In the genomic region with DNA sequence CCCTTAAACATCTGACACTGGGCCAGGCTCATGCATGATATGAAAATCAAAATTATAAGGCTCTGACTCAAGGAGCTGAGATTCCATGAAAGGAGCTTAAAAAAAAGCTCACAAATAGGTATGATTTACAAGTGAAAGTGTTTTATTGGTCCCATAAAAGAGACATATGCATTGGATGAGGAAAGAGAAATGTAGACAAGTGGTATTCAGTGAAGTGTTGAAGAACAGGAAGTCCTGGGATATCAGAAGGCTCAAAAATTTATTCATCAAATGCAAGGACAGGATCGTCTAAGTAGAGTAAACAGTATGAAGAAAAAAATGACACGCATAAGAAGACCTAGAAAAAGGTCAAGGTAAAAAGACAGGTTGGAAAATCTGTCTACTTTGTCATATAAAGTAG, we compare ENCODE assay signal across 29 cellular contexts.
"Had no signal": no experiment of that assay in that cellular context is flagged by ENCODE, and none has a peak within 500 bp of the region (broad histone marks: within the 10 kb centered on the region; RNA-seq: fewer than 3 reads in every experiment).

No MANE protein-coding gene starts in this region.

- H3K79me2 ChIP-seq: hepatocyte, parathyroid adenoma had no signal

- H3K4me1 ChIP-seq: colonic mucosa, gastrocnemius medialis, lower lobe of right lung, neural progenitor cell, parathyroid adenoma, right lobe of liver, suprapubic skin, upper lobe of right lung, uterus had no signal

- H3K27me3 Mint-ChIP-seq: dendritic cell treated with granulocyte-macrophage colony-stimulating factor and Interleukin-4, amounts not matched to agents 40 ng/mL and 50 ng/mL, for 4 days; progenitor cell of endocrine pancreas; stimulated activated naive CD8-positive, alpha-beta T cell treated with anti-CD3 and anti-CD28 coated beads, Interleukin-15, amount 100 ng/mL, for 72 hours had no signal

- H2AFZ ChIP-seq: hepatocyte, neural progenitor cell, parathyroid adenoma had no signal

- H3K4me2 ChIP-seq: hepatocyte, neural progenitor cell, smooth muscle cell had no signal

- H3K9me3 ChIP-seq: colonic mucosa, gastrocnemius medialis, heart left ventricle, lower lobe of right lung, right lobe of liver, suprapubic skin, transverse colon, upper lobe of right lung, uterus had no signal

- H3K27ac Mint-ChIP-seq: dendritic cell treated with granulocyte-macrophage colony-stimulating factor and Interleukin-4, amounts not matched to agents 40 ng/mL and 50 ng/mL, for 4 days; endodermal cell; nephron; neural progenitor cell; progenitor cell of endocrine pancreas; stimulated activated naive CD8-positive, alpha-beta T cell treated with anti-CD3 and anti-CD28 coated beads, Interleukin-15, amount 100 ng/mL, for 72 hours had no signal

- H3K27ac ChIP-seq: colonic mucosa, epithelial cell of prostate, gastrocnemius medialis, heart left ventricle, hepatocyte, lower lobe of right lung, neural progenitor cell, parathyroid adenoma, right lobe of liver, suprapubic skin, transverse colon, upper lobe of right lung, uterus had no signal

- H3K27me3 ChIP-seq: colonic mucosa, gastrocnemius medialis, heart left ventricle, hepatocyte, neural progenitor cell, right lobe of liver, suprapubic skin, transverse colon, upper lobe of right lung, uterus had no signal

- H3K4me1 Mint-ChIP-seq: nephron, neural progenitor cell had no signal

- ATAC-seq: esophagus mucosa; gastrocnemius medialis; heart left ventricle; left ventricle myocardium superior; lower lobe of right lung; right lobe of liver; stimulated activated naive CD8-positive, alpha-beta T cell treated with anti-CD3 and anti-CD28 coated beads, Interleukin-15, amount 100 ng/mL, for 72 hours; upper lobe of right lung had no signal

- H3K9me3 Mint-ChIP-seq: dendritic cell treated with granulocyte-macrophage colony-stimulating factor and Interleukin-4, amounts not matched to agents 40 ng/mL and 50 ng/mL, for 4 days; endodermal cell; nephron; neural progenitor cell; stimulated activated naive CD8-positive, alpha-beta T cell treated with anti-CD3 and anti-CD28 coated beads, Interleukin-15, amount 100 ng/mL, for 72 hours had no signal

- H3K9ac ChIP-seq: neural progenitor cell, parathyroid adenoma had no signal

- H3K4me3 Mint-ChIP-seq: dendritic cell treated with granulocyte-macrophage colony-stimulating factor and Interleukin-4, amounts not matched to agents 40 ng/mL and 50 ng/mL, for 4 days; endodermal cell; nephron; neural progenitor cell; stimulated activated naive CD8-positive, alpha-beta T cell treated with anti-CD3 and anti-CD28 coated beads, Interleukin-15, amount 100 ng/mL, for 72 hours had no signal

- DNase-seq: colonic mucosa; effector CD8-positive, alpha-beta T cell; endodermal cell; foreskin fibroblast; gastrocnemius medialis; heart left ventricle; kidney glomerular epithelial cell; left ventricle myocardium superior; lower lobe of right lung; right lobe of liver; stimulated activated CD4-positive, alpha-beta T cell treated with anti-CD3 and anti-CD28 coated beads, Interleukin-12 subunit alpha, Interleukin-12 subunit beta, amount 100 ng/mL, for 4 hours; stimulated activated CD4-positive, alpha-beta T cell treated with anti-CD3 and anti-CD28 coated beads, Interleukin-1b, Interleukin-23, amount 100 ng/mL, for 48 hours; stimulated activated CD4-positive, alpha-beta T cell treated with anti-CD3 and anti-CD28 coated beads, Interleukin-4, amount 100 ng/mL, for 1 hour; stimulated activated CD8-positive, alpha-beta memory T cell treated with anti-CD3 and anti-CD28 coated beads, Interleukin-4, amount 100 ng/mL, for 48 hours; stimulated activated naive CD4-positive, alpha-beta T cell; stimulated activated naive CD8-positive, alpha-beta T cell treated with anti-CD3 and anti-CD28 coated beads, Interleukin-15, amount 100 ng/mL, for 72 hours; transverse colon; upper lobe of right lung; uterus had no signal
